Comparison of ENCODE assay signal across 14 cellular contexts in the genomic region with DNA sequence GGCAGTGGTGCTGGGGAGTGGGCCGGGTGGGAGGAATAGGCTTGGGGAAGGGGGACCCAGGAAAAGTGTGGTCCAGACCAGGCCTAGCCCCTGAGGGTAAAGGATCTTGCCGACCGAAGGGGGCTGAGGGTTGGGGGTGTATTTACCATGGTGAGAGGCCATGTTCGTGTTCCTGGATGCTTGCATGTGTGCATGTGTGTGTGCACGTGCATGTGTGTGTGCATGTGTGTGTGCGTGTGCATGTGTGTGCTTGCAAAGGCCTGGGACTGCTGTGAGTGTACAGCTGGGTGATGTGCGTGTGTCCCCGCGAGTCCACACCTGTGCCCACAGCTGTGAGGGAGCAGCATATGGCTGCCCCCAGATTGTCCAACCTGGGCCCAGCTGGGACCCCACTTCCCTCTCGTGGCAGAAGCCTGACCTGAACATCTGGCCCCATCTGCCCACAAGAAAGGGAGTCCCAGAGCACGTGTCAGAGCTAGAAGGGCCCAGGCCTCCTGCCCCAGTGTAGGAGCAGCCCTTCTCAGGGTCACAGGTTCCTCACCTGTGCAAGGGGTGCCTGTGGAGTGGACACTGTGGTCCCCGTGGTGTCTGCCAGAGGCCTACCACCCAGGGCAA. TPM values are rescaled to one million over a fixed set of nuclear protein-coding genes. Genes with fewer than 3 reads are reported as not detected.
A peak's percentile ranks its signal among the peaks of the same experiment; 100 is the strongest.
DNase-seq lines count a peak whose midpoint lies in the region; ATAC-seq and TF ChIP-seq lines count a peak whose summit lies in the region.
"Had no signal": no experiment of that assay in that cellular context is flagged by ENCODE, and none has a peak within 500 bp of the region (broad histone marks: within the 10 kb centered on the region; RNA-seq: fewer than 3 reads in every experiment).

No MANE protein-coding gene starts in this region.

- H2AK9ac ChIP-seq in IMR-90 (replicated peaks; ENCODE audit: low read depth, low read length, poor library complexity): peak overlapping the region; percentile 97

- in situ Hi-C loops in IMR-90 (cut with MboI; ENCODE audit: low sequenced_read_pairs): no loop called here

- no peaks in the 10 kb centered on the region for H4K20me1 ChIP-seq in IMR-90 (ENCODE audit: insufficient read depth, low read length)

- peak overlapping the region; percentile 88 for H4K5ac ChIP-seq in IMR-90 (ENCODE audit: low read depth, low read length)

- peak overlapping the region; percentile 100 for H2BK5ac ChIP-seq in IMR-90 (ENCODE audit: low read depth, low read length, poor library complexity, severe bottlenecking)

- H2AK5ac ChIP-seq in IMR-90 (ENCODE audit: low read depth, low read length): peak overlapping the region; percentile 100

- no TSS peak for BruUV-seq in IMR-90 (replicated peaks; lab: Mats Ljungman, UMichigan)

- peak overlapping the region; percentile 29; the same call in 1 of the 2 replicates for H3K56ac ChIP-seq in IMR-90 (ENCODE audit: extremely low read depth, insufficient read depth, low read length)

- no peaks in the 10 kb centered on the region for H3K9me3 Mint-ChIP-seq in CD4-positive, alpha-beta T cell
- peaks cover 1% of the 10 kb centered on the region for H3K9me3 Mint-ChIP-seq in activated T-helper 2 cell treated with anti-CD3 and anti-CD28 coated beads, Interferon-gamma antibody, Interleukin-2, Interleukin-4, amounts not matched to agents 10 μg/mL and 5 μg/mL and 100 μg/mL, durations not matched to agents 14 hours and 24 hours and 36 hours
- H3K9me3 Mint-ChIP-seq: activated B cell treated with CpG ODN at 0.5 μM for 24 hours, IgD-negative memory B cell had no signal

- POLR2A ChIA-PET in CD4-positive, alpha-beta T cell (lab: Charles Lee): interaction anchor here (3.0 kb wide), 1 partner anchor 13 kb away, joined by 39 read pairs; no protein-coding TSS in a partner anchor
- POLR2A ChIA-PET in IMR-90 (lab: Charles Lee; ENCODE audit: unreplicated experiment): no interaction called here

- peaks cover 29% of the 10 kb centered on the region for H3K9me1 ChIP-seq in IMR-90 (ENCODE audit: insufficient read depth, low read length)

- H3K27ac ChIP-seq in CD4-positive, alpha-beta T cell (ENCODE audit: low read depth, low read length): no peak overlapping the region
- peak overlapping the region; percentile 79 for H3K27ac ChIP-seq in IMR-90 (ENCODE audit: insufficient read depth, low read length)
- peak overlapping the region; percentile 80 for H3K27ac ChIP-seq in mesodermal cell (ENCODE audit: low read depth, low read length, severe bottlenecking)
- H3K27ac ChIP-seq: neutrophil had no signal

- no peaks in the 10 kb centered on the region for H3K27me3 ChIP-seq in CD4-positive, alpha-beta T cell (ENCODE audit: control insufficient read depth, insufficient read depth, low read length)
- H3K27me3 ChIP-seq in IMR-90 (ENCODE audit: control insufficient read depth, insufficient read depth, low read length): no peaks in the 10 kb centered on the region

- H3K27me3 Mint-ChIP-seq in CD4-positive, alpha-beta T cell: no peaks in the 10 kb centered on the region
- no peaks in the 10 kb centered on the region for H3K27me3 Mint-ChIP-seq in activated T-helper 2 cell treated with anti-CD3 and anti-CD28 coated beads, Interferon-gamma antibody, Interleukin-2, Interleukin-4, amounts not matched to agents 10 μg/mL and 5 μg/mL and 100 μg/mL, durations not matched to agents 14 hours and 24 hours and 36 hours (ENCODE audit: low read depth)
- H3K27me3 Mint-ChIP-seq: activated B cell treated with CpG ODN at 0.5 μM for 24 hours, IgD-negative memory B cell had no signal

- peaks cover 55% of the 10 kb centered on the region for H3K4me1 Mint-ChIP-seq in CD4-positive, alpha-beta T cell (ENCODE audit: low read depth)
- H3K4me1 Mint-ChIP-seq in activated T-helper 2 cell treated with anti-CD3 and anti-CD28 coated beads, Interferon-gamma antibody, Interleukin-2, Interleukin-4, amounts not matched to agents 10 μg/mL and 5 μg/mL and 100 μg/mL, durations not matched to agents 14 hours and 24 hours and 36 hours (ENCODE audit: low read depth): peaks cover 23% of the 10 kb centered on the region

- peak overlapping the region; percentile 99; the same call in 2 of the 3 replicates for H2BK15ac ChIP-seq in IMR-90 (ENCODE audit: low read depth, low read length)

- peak overlapping the region; percentile 74 for H3K23ac ChIP-seq in IMR-90 (ENCODE audit: low read depth, low read length)

- H3K18ac ChIP-seq in IMR-90 (ENCODE audit: low read depth, low read length): peak overlapping the region; percentile 52

- H3K4me3 ChIP-seq in IMR-90 (ENCODE audit: insufficient read depth, low read depth, low read length) (no peak overlapping the region), mesodermal cell (ENCODE audit: extremely low read depth, insufficient read depth, low read length, poor library complexity, severe bottlenecking) (no peak overlapping the region)

- peak overlapping the region; percentile 92 for H3K14ac ChIP-seq in IMR-90 (replicated peaks; ENCODE audit: low read depth, low read length)

- H3K4me3 Mint-ChIP-seq in CD4-positive, alpha-beta T cell: no peak overlapping the region
- H3K4me3 Mint-ChIP-seq in activated T-helper 2 cell treated with anti-CD3 and anti-CD28 coated beads, Interferon-gamma antibody, Interleukin-2, Interleukin-4, amounts not matched to agents 10 μg/mL and 5 μg/mL and 100 μg/mL, durations not matched to agents 14 hours and 24 hours and 36 hours (ENCODE audit: low read depth): no peak overlapping the region
- H3K4me3 Mint-ChIP-seq: activated B cell treated with CpG ODN at 0.5 μM for 24 hours, IgD-negative memory B cell had no signal

- peak overlapping the region; percentile 12; the same call in 1 of the 2 replicates for H3K4me2 ChIP-seq in IMR-90 (ENCODE audit: low read depth, low read length)

- H2AFZ ChIP-seq in IMR-90 (replicated peaks; ENCODE audit: low read length, poor library complexity): peak overlapping the region; percentile 96

- no peak for DNase-seq in CD4-positive, alpha-beta T cell
- no peak for DNase-seq in IMR-90
- DNase-seq in activated T-helper 2 cell treated with anti-CD3 and anti-CD28 coated beads, Interferon-gamma antibody, Interleukin-2, Interleukin-4, amounts not matched to agents 10 μg/mL and 5 μg/mL and 100 μg/mL, durations not matched to agents 14 hours and 24 hours and 36 hours (ENCODE audit: low spot score): no peak
- DNase-seq in anterior cingulate cortex (lab: John Stamatoyannopoulos, UW): no peak
- DNase-seq in SKM-1 treated with dmso at 0.1 percent for 144 hours (lab: John Stamatoyannopoulos, UW; ENCODE audit: unreplicated experiment): no peak
- DNase-seq in NCI-H1105 (lab: John Stamatoyannopoulos, UW): no peak
- DNase-seq: activated B cell treated with CpG ODN at 0.5 μM for 24 hours; Caco-2; stimulated activated CD4-positive, alpha-beta T cell treated with anti-CD3 and anti-CD28 coated beads, Interleukin-15, amount 100 ng/mL, for 24 hours had no signal

- H3K9me3 ChIP-seq in CD4-positive, alpha-beta T cell (ENCODE audit: control insufficient read depth, low read length): no peaks in the 10 kb centered on the region
- no peaks in the 10 kb centered on the region for H3K9me3 ChIP-seq in IMR-90 (ENCODE audit: control insufficient read depth, insufficient read depth, low read length)
- no peaks in the 10 kb centered on the region for H3K9me3 ChIP-seq in mesodermal cell (ENCODE audit: control insufficient read depth, low read length)
- H3K9me3 ChIP-seq: neutrophil had no signal

- no peaks in the 10 kb centered on the region for H3K36me3 Mint-ChIP-seq in CD4-positive, alpha-beta T cell (ENCODE audit: low read depth)
- H3K36me3 Mint-ChIP-seq in activated T-helper 2 cell treated with anti-CD3 and anti-CD28 coated beads, Interferon-gamma antibody, Interleukin-2, Interleukin-4, amounts not matched to agents 10 μg/mL and 5 μg/mL and 100 μg/mL, durations not matched to agents 14 hours and 24 hours and 36 hours (ENCODE audit: low read depth): no peaks in the 10 kb centered on the region
- H3K36me3 Mint-ChIP-seq: IgD-negative memory B cell had no signal

- peak overlapping the region; percentile 97 for H2BK120ac ChIP-seq in IMR-90 (ENCODE audit: low read depth, low read length)

- intact Hi-C loops in CD4-positive, alpha-beta T cell (cut with DNase I, micrococcal nuclease): loop anchor here in 1 of 2 experiments (5.0 kb wide), 1 partner anchor 62 kb away; no protein-coding TSS in a partner anchor
- intact Hi-C loops in IMR-90 (cut with micrococcal nuclease): no loop called here
- intact Hi-C loops in activated T-helper 2 cell treated with anti-CD3 and anti-CD28 coated beads, Interferon-gamma antibody, Interleukin-2, Interleukin-4, amounts not matched to agents 10 μg/mL and 5 μg/mL and 100 μg/mL, durations not matched to agents 14 hours and 24 hours and 36 hours (cut with micrococcal nuclease): no loop called here

- peak overlapping the region; percentile 81 for H2BK20ac ChIP-seq in IMR-90 (ENCODE audit: low read depth, low read length)

- peak overlapping the region; percentile 76 for H3K27ac Mint-ChIP-seq in CD4-positive, alpha-beta T cell
- peak overlapping the region; percentile 25 for H3K27ac Mint-ChIP-seq in activated T-helper 2 cell treated with anti-CD3 and anti-CD28 coated beads, Interferon-gamma antibody, Interleukin-2, Interleukin-4, amounts not matched to agents 10 μg/mL and 5 μg/mL and 100 μg/mL, durations not matched to agents 14 hours and 24 hours and 36 hours
- H3K27ac Mint-ChIP-seq: activated B cell treated with CpG ODN at 0.5 μM for 24 hours had no signal

- CTCF ChIA-PET in CD4-positive, alpha-beta T cell (lab: Charles Lee): interaction anchor here (0.8 kb wide), 1 partner anchor 13 kb away, joined by 3 read pairs; no protein-coding TSS in a partner anchor
- CTCF ChIA-PET in IMR-90 (lab: Yijun Ruan, JAX): no interaction called here

- no peaks in the 10 kb centered on the region for H3K36me3 ChIP-seq in IMR-90 (ENCODE audit: control insufficient read depth, insufficient read depth, low read length)
- H3K36me3 ChIP-seq in mesodermal cell (ENCODE audit: control insufficient read depth, insufficient read depth, low read length): no peaks in the 10 kb centered on the region
- H3K36me3 ChIP-seq: neutrophil had no signal

- ATAC-seq in CD4-positive, alpha-beta T cell (ENCODE audit: poor library complexity): no peak
- ATAC-seq in IMR-90 (ENCODE audit: low read depth) (no peak), HG03097 (IDR thresholded peaks at IDR 0.05; ENCODE audit: low FRiP score, unreplicated experiment) (no peak)

- TF ChIP-seq RAD21 in IMR-90 (IDR thresholded peaks at IDR 0.05; ENCODE audit: low read length): no peak

- TF ChIP-seq POLR2A in IMR-90 (IDR thresholded peaks at IDR 0.05; ENCODE audit: low read depth, low read length): no peak

- H3K9ac ChIP-seq in IMR-90 (ENCODE audit: low read depth, low read length): no peak overlapping the region

- H3K4ac ChIP-seq in IMR-90 (ENCODE audit: low read depth, low read length): peak overlapping the region; percentile 100

- WGBS in IMR-90 (ENCODE audit: extremely low coverage in 2 of 2, insufficient read length in 1 of 2), 2 experiments: 74% methylated on average over 8 of the region's 12 CpGs; no CpG with 5 or more reads in 1 of the 2 experiments
- WGBS in mesodermal cell (ENCODE audit: insufficient coverage in 2 of 2), 2 experiments: 87 to 92% methylated on average over 11 to 12 of the region's 12 CpGs

- H3K4me1 ChIP-seq in IMR-90 (ENCODE audit: control insufficient read depth, insufficient read depth, low read length): peaks cover 43% of the 10 kb centered on the region
- H3K4me1 ChIP-seq in mesodermal cell (ENCODE audit: control insufficient read depth, insufficient read depth, low read length, poor library complexity, severe bottlenecking): peaks cover 47% of the 10 kb centered on the region

- dilution Hi-C loops in IMR-90 (cut with HindIII; ENCODE audit: low sequenced_read_pairs, unreplicated experiment): no loop called here

- peak overlapping the region; percentile 81 to 95 for H4K8ac ChIP-seq in IMR-90 (ENCODE audit: low read depth in 2 of 2, low read length in 2 of 2)

- H3K79me1 ChIP-seq in IMR-90 (ENCODE audit: low read depth in 1 of 2, low read length in 2 of 2): peaks cover 0 to 38% of the 10 kb centered on the region in 2 experiments; a peak in 3 of 4 replicates

- peak overlapping the region; percentile 100 for H4K91ac ChIP-seq in IMR-90 (ENCODE audit: insufficient read depth, low read depth, low read length)

- no peak for TF ChIP-seq CTCF in CD4-positive, alpha-beta T cell (IDR thresholded peaks at IDR 0.05)
- no peak for TF ChIP-seq CTCF in IMR-90 (conservative IDR thresholded peaks at IDR 0.05; ENCODE audit: low read depth, low read length)

RNA-seq across cellular contexts. Expression of a gene that starts 8.4 kb away (rescaled TPM):
- 1 to 10 TPM; 3.3 to 3.4 TPM for total RNA-seq in CD4-positive, alpha-beta T cell
- total RNA-seq in IMR-90 (2012; rRNA removed): 19.5 and 25.6 TPM in 2 replicates
- polyA plus RNA-seq in IMR-90 (2012; rRNA removed): 209 and 223 TPM in 2 replicates
- polyA plus RNA-seq in IMR-90 (2012; cell fraction: cytosol; rRNA removed): 280 and 375 TPM in 2 replicates
- polyA plus RNA-seq in IMR-90 (2012; cell fraction: nucleus; rRNA removed; ENCODE audit: low replicate concordance): 114 and 198 TPM in 2 replicates
- total RNA-seq in activated T-helper 2 cell treated with anti-CD3 and anti-CD28 coated beads, Interferon-gamma antibody, Interleukin-2, Interleukin-4, amounts not matched to agents 10 μg/mL and 5 μg/mL and 100 μg/mL, durations not matched to agents 14 hours and 24 hours and 36 hours: not detected in 2 replicates
- 40.0 TPM for polyA plus RNA-seq in mesodermal cell (2013, experiment 1 of 2)
- 37.8 TPM for polyA plus RNA-seq in mesodermal cell (2013, experiment 2 of 2)
- total RNA-seq: H4 had no signal

RNA-seq across cellular contexts. Expression of a gene that starts 11.0 kb away (rescaled TPM):
- total RNA-seq in CD4-positive, alpha-beta T cell: 1 to 10 TPM; 1.2 to 1.6 TPM
- total RNA-seq in IMR-90 (2012; rRNA removed): 9.9 and 10.6 TPM in 2 replicates
- 20.8 and 27.1 TPM in 2 replicates for polyA plus RNA-seq in IMR-90 (2012; rRNA removed)
- polyA plus RNA-seq in IMR-90 (2012; cell fraction: cytosol; rRNA removed): 19.8 and 26.9 TPM in 2 replicates
- 58.8 and 120 TPM in 2 replicates for polyA plus RNA-seq in IMR-90 (2012; cell fraction: nucleus; rRNA removed; ENCODE audit: low replicate concordance)
- 1.5 and 1.6 TPM in 2 replicates for total RNA-seq in activated T-helper 2 cell treated with anti-CD3 and anti-CD28 coated beads, Interferon-gamma antibody, Interleukin-2, Interleukin-4, amounts not matched to agents 10 μg/mL and 5 μg/mL and 100 μg/mL, durations not matched to agents 14 hours and 24 hours and 36 hours
- polyA plus RNA-seq in mesodermal cell (2013, experiment 1 of 2): 11.6 TPM
- polyA plus RNA-seq in mesodermal cell (2013, experiment 2 of 2): 8.9 TPM

RNA-seq across cellular contexts. Expression of a gene that starts 19.7 kb away (rescaled TPM):
- total RNA-seq in CD4-positive, alpha-beta T cell: 10 to 100 TPM; 52.7 to 58.4 TPM
- 57.9 and 67.2 TPM in 2 replicates for total RNA-seq in IMR-90 (2012; rRNA removed)
- 48.3 and 51.9 TPM in 2 replicates for polyA plus RNA-seq in IMR-90 (2012; rRNA removed)
- 38.2 and 49.5 TPM in 2 replicates for polyA plus RNA-seq in IMR-90 (2012; cell fraction: cytosol; rRNA removed)
- polyA plus RNA-seq in IMR-90 (2012; cell fraction: nucleus; rRNA removed; ENCODE audit: low replicate concordance): 43.6 and 65.0 TPM in 2 replicates
- total RNA-seq in activated T-helper 2 cell treated with anti-CD3 and anti-CD28 coated beads, Interferon-gamma antibody, Interleukin-2, Interleukin-4, amounts not matched to agents 10 μg/mL and 5 μg/mL and 100 μg/mL, durations not matched to agents 14 hours and 24 hours and 36 hours: 45.1 and 46.0 TPM in 2 replicates
- polyA plus RNA-seq in mesodermal cell (2013, experiment 1 of 2): 29.0 TPM
- polyA plus RNA-seq in mesodermal cell (2013, experiment 2 of 2): 23.3 TPM

RNA-seq across cellular contexts. Expression of a gene that starts 22.2 kb away (rescaled TPM):
- total RNA-seq in CD4-positive, alpha-beta T cell: 1 to 10 TPM; 1.9 to 2.0 TPM
- total RNA-seq in IMR-90 (2012; rRNA removed): 10.6 and 13.9 TPM in 2 replicates
- polyA plus RNA-seq in IMR-90 (2012; rRNA removed): 18.4 and 20.5 TPM in 2 replicates
- 16.5 and 24.6 TPM in 2 replicates for polyA plus RNA-seq in IMR-90 (2012; cell fraction: cytosol; rRNA removed)
- polyA plus RNA-seq in IMR-90 (2012; cell fraction: nucleus; rRNA removed; ENCODE audit: low replicate concordance): 8.5 and 9.5 TPM in 2 replicates
- total RNA-seq in activated T-helper 2 cell treated with anti-CD3 and anti-CD28 coated beads, Interferon-gamma antibody, Interleukin-2, Interleukin-4, amounts not matched to agents 10 μg/mL and 5 μg/mL and 100 μg/mL, durations not matched to agents 14 hours and 24 hours and 36 hours: 10.5 and 11.0 TPM in 2 replicates
- 38.6 TPM for polyA plus RNA-seq in mesodermal cell (2013, experiment 1 of 2)
- polyA plus RNA-seq in mesodermal cell (2013, experiment 2 of 2): 37.6 TPM

RNA-seq across cellular contexts. Expression of a gene that starts 33.6 kb away (rescaled TPM):
- total RNA-seq in CD4-positive, alpha-beta T cell: under 1 TPM; 0.11 to 0.14 TPM
- total RNA-seq in IMR-90 (2012; rRNA removed): not detected in 2 replicates
- 0.03 and 0.07 TPM in 2 replicates for polyA plus RNA-seq in IMR-90 (2012; rRNA removed)
- 0.04 and 0.18 TPM in 2 replicates for polyA plus RNA-seq in IMR-90 (2012; cell fraction: cytosol; rRNA removed)
- 0.11 and 0.21 TPM in 2 replicates for polyA plus RNA-seq in IMR-90 (2012; cell fraction: nucleus; rRNA removed; ENCODE audit: low replicate concordance)
- total RNA-seq in activated T-helper 2 cell treated with anti-CD3 and anti-CD28 coated beads, Interferon-gamma antibody, Interleukin-2, Interleukin-4, amounts not matched to agents 10 μg/mL and 5 μg/mL and 100 μg/mL, durations not matched to agents 14 hours and 24 hours and 36 hours: not detected in 2 replicates
- polyA plus RNA-seq in mesodermal cell (2013, experiment 1 of 2): 0.26 TPM
- polyA plus RNA-seq in mesodermal cell (2013, experiment 2 of 2): 0.30 TPM
- total RNA-seq: activated B cell treated with CpG ODN at 0.5 μM for 24 hours had no signal
- polyA plus RNA-seq: IgD-negative memory B cell had no signal
